ENCODE assay signal across 17 cellular contexts in genomic region chr7:125636320-125636962, GRCh38.
DNase-seq lines count a peak whose midpoint lies in the region; ATAC-seq and TF ChIP-seq lines count a peak whose summit lies in the region.
"Had no signal": no experiment of that assay in that cellular context is flagged by ENCODE, and none has a peak within 500 bp of the region (broad histone marks: within the 10 kb centered on the region; RNA-seq: fewer than 3 reads in every experiment).

No MANE protein-coding gene starts in this region.

- ATAC-seq in HG03432 (IDR thresholded peaks at IDR 0.05; ENCODE audit: unreplicated experiment) = peak; percentile 69
- ATAC-seq in GM18861 (IDR thresholded peaks at IDR 0.05; ENCODE audit: unreplicated experiment) = no peak
- ATAC-seq: CD8-positive, alpha-beta T cell; GM23338 had no signal

- DNase-seq in ACHN (peak; percentile 57), epithelial cell of proximal tubule (ENCODE audit: low read depth) (peak; percentile 52), renal cortical epithelial cell (ENCODE audit: low read depth) (peak; percentile 58), stomach (no peak), HEK293T (ENCODE audit: extremely low spot score) (no peak)
- DNase-seq: 8988T; CD8-positive, alpha-beta T cell; DMS 273 treated with DMSO at 0.1 percent for 48 hours; DMS79; HCEC 1CT; HFFc6 had no signal

- H3K4me1 ChIP-seq in stomach = no peaks in the 10 kb centered on the region
- H3K4me1 ChIP-seq: BLaER1 treated with 17β-estradiol and CSF1 and Interleukin-3, amounts not matched to agents 10 nM and 100 nM had no signal

- no peak for TF ChIP-seq CTCF in epithelial cell of proximal tubule (conservative IDR thresholded peaks at IDR 0.05; ENCODE audit: low read depth, low read length)
- no peak for TF ChIP-seq CTCF in stomach (IDR thresholded peaks at IDR 0.05)

- H3K4me3 ChIP-seq in epithelial cell of proximal tubule (ENCODE audit: low read depth, low read length) (no peak overlapping the region), stomach (no peak overlapping the region)
- H3K4me3 ChIP-seq: BLaER1 treated with 17β-estradiol and CSF1 and Interleukin-3, amounts not matched to agents 10 nM and 100 nM; GM23338 had no signal

- intact Hi-C loops in stomach (cut with DNase I; ENCODE audit: low total_unique reads) = no loop called here

- in situ Hi-C loops in ACHN (cut with HindIII; ENCODE audit: low pct_ligation_motif_present, low pct_unique_long_range_greater_than_20kb, low sequenced_read_pairs) = no loop called here

- CTCF ChIA-PET in HEK293T (lab: Yijun Ruan, JAX) = no interaction called here

- no peak for TF ChIP-seq EP300 in stomach (IDR thresholded peaks at IDR 0.05)

- H3K27me3 ChIP-seq in stomach = no peaks in the 10 kb centered on the region
- H3K27me3 ChIP-seq: BLaER1 treated with 17β-estradiol and CSF1 and Interleukin-3, amounts not matched to agents 10 nM and 100 nM had no signal

- H3K9me3 ChIP-seq in stomach = peaks cover 0 to 3% (median 0%) of the 10 kb centered on the region in 4 donors
- H3K9me3 ChIP-seq: BLaER1 treated with 17β-estradiol and CSF1 and Interleukin-3, amounts not matched to agents 10 nM and 100 nM had no signal

- H3K36me3 ChIP-seq in stomach = no peaks in the 10 kb centered on the region
- H3K36me3 ChIP-seq: BLaER1 treated with 17β-estradiol and CSF1 and Interleukin-3, amounts not matched to agents 10 nM and 100 nM had no signal

- H3K27ac ChIP-seq in stomach = no peak overlapping the region
- H3K27ac ChIP-seq: BLaER1 treated with 17β-estradiol and CSF1 and Interleukin-3, amounts not matched to agents 10 nM and 100 nM; HL-60; KMS-11 had no signal

- POLR2A ChIA-PET in HEK293T (lab: Yijun Ruan, JAX) = no interaction called here

- no peak for TF ChIP-seq POLR2A in stomach (IDR thresholded peaks at IDR 0.05)

TF ChIP-seq in HEK293T, 16 proteins besides CTCF, POLR2A, EP300 and RAD21:
- TF ChIP-seq ELF4 (IDR thresholded peaks at IDR 0.05) (no peak), NFRKB (IDR thresholded peaks at IDR 0.05) (no peak), PKNOX1 (IDR thresholded peaks at IDR 0.05) (no peak), SUZ12 (IDR thresholded peaks at IDR 0.05) (no peak), L3MBTL2 (conservative IDR thresholded peaks at IDR 0.05) (no peak), FOXK2 (IDR thresholded peaks at IDR 0.05) (no peak), HDGF (IDR thresholded peaks at IDR 0.05; ENCODE audit: borderline replicate concordance) (no peak), FOXM1 (IDR thresholded peaks at IDR 0.05; ENCODE audit: borderline replicate concordance) (no peak), FOXA1 (IDR thresholded peaks at IDR 0.05) (no peak), BHLHE40 (IDR thresholded peaks at IDR 0.05; ENCODE audit: borderline replicate concordance) (no peak), ARNT (IDR thresholded peaks at IDR 0.05) (no peak), CTBP1 (IDR thresholded peaks at IDR 0.05; ENCODE audit: borderline replicate concordance) (no peak), SP1 (IDR thresholded peaks at IDR 0.05) (no peak), TARDBP (IDR thresholded peaks at IDR 0.05) (no peak), LEF1 (IDR thresholded peaks at IDR 0.05; ENCODE audit: borderline replicate concordance) (no peak), ZNF384 (IDR thresholded peaks at IDR 0.05) (no peak)

Comparison
In these comparisons a context has a peak if more than half of its experiments do, and no peak if none do; other contexts are left out.
1. DNase-seq: peak in ACHN (single experiment), epithelial cell of proximal tubule (single experiment) and renal cortical epithelial cell (single experiment); none in stomach (single experiment) and HEK293T (single experiment).